In the genomic region with DNA sequence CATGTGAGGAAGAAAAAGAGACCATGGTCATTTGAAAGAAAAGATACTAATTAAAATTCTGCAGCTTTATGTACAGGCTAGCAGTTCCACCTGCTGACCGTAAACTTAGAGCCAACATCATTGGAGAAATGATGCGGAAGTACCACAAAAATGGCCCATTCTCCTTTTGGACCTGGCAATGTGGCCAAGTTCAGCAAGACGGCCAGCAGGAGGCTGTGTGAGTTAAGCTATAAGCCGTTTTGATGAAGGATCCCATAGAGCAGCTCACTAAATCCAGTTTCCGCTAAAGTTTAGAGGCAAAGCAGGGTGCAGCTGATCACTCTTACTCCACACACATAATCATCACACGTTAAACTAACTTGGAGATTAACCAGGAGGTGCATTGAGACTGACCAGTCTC, we compare ENCODE assay signal across 12 cellular contexts.
A peak's percentile ranks its signal among the peaks of the same experiment; 100 is the strongest.
DNase-seq lines count a peak whose midpoint lies in the region; ATAC-seq and TF ChIP-seq lines count a peak whose summit lies in the region.
"Had no signal": no experiment of that assay in that cellular context is flagged by ENCODE, and none has a peak within 500 bp of the region (broad histone marks: within the 10 kb centered on the region; RNA-seq: fewer than 3 reads in every experiment).

No MANE protein-coding gene starts in this region.

- H3K4me2 ChIP-seq in SK-N-SH (no peak overlapping the region), neural progenitor cell (no peak overlapping the region)

- TF ChIP-seq RAD21 in SK-N-SH (IDR thresholded peaks at IDR 0.05; ENCODE audit: low read length): peak; percentile 62

- peaks cover 11% of the 10 kb centered on the region for H3F3A ChIP-seq in SK-N-SH (replicated peaks; ENCODE audit: insufficient read depth)
- no peaks in the 10 kb centered on the region for H3F3A ChIP-seq in neural progenitor cell (ENCODE audit: low read depth)

- H3K4me1 ChIP-seq in SK-N-SH (ENCODE audit: control insufficient read depth in 1 of 2, insufficient read depth in 2 of 2, low read depth in 1 of 2, low read length in 1 of 2) (peaks cover 0 to 13% of the 10 kb centered on the region in 2 experiments; a peak in 3 of 4 replicates), neural progenitor cell (no peaks in the 10 kb centered on the region)

- H3K27ac Mint-ChIP-seq in neural progenitor cell (no peak overlapping the region), T-cell (no peak overlapping the region)

- H3K27me3 Mint-ChIP-seq in neural progenitor cell (ENCODE audit: insufficient read depth, low read depth) (peaks cover 2% of the 10 kb centered on the region), T-cell (peaks cover 0 to 12% of the 10 kb centered on the region in 2 donors)

- no peak for TF ChIP-seq EP300 in SK-N-SH (IDR thresholded peaks at IDR 0.05; ENCODE audit: borderline replicate concordance in 1 of 2, low read depth in 1 of 2, low read length in 1 of 2)

- H3K9ac ChIP-seq in SK-N-SH (no peak overlapping the region), neural progenitor cell (no peak overlapping the region)

- H3K79me2 ChIP-seq in SK-N-SH (ENCODE audit: insufficient read depth): no peaks in the 10 kb centered on the region
- no peaks in the 10 kb centered on the region for H3K79me2 ChIP-seq in neural progenitor cell (ENCODE audit: low read depth)

- H3K27ac ChIP-seq in SK-N-SH (ENCODE audit: low read depth in 2 of 2, low read length in 1 of 2) (no peak overlapping the region), neural progenitor cell (no peak overlapping the region)

- H3K4me3 Mint-ChIP-seq in neural progenitor cell (no peak overlapping the region), T-cell (no peak overlapping the region)

- H3K4me3 ChIP-seq in SK-N-SH (ENCODE audit: low read depth in 2 of 2, low read length in 1 of 2) (no peak overlapping the region), fibroblast of pulmonary artery (replicated peaks; ENCODE audit: low read depth, low read length) (no peak overlapping the region), neural progenitor cell (no peak overlapping the region)

- CTCF ChIA-PET in SK-N-SH (lab: Yijun Ruan, JAX) (interaction anchor here (0.6 to 2.4 kb wide), 9 partner anchors 8 to 1289 kb away, joined by 3 to 8 read pairs (median 4); no protein-coding TSS in a partner anchor), T-cell (lab: Charles Lee) (interaction anchor here in 1 of 2 donors (1.0 kb wide), 1 partner anchor 11 kb away, joined by 3 read pairs; no protein-coding TSS in a partner anchor)

- H3K27me3 ChIP-seq in SK-N-SH (ENCODE audit: insufficient read depth) (no peaks in the 10 kb centered on the region), neural progenitor cell (no peaks in the 10 kb centered on the region)

- H2AFZ ChIP-seq in SK-N-SH (ENCODE audit: low read depth): no peak overlapping the region
- H2AFZ ChIP-seq in neural progenitor cell (replicated peaks): no peak overlapping the region

- ATAC-seq in T-cell (replicated peaks in 1 of 4): no peak
- ATAC-seq in HG03460 (IDR thresholded peaks at IDR 0.05; ENCODE audit: unreplicated experiment): no peak

- POLR2A ChIA-PET in SK-N-SH (lab: Yijun Ruan, JAX) (interaction anchor here (0.6 kb wide), 1 partner anchor 12 kb away, joined by 3 read pairs; no protein-coding TSS in a partner anchor), T-cell (lab: Charles Lee) (no interaction called here)

- peak; percentile 36 for DNase-seq in H4 (ENCODE audit: low spot score)
- peak; percentile 12 for DNase-seq in SK-N-SH
- peak; percentile 33 for DNase-seq in fibroblast of pulmonary artery (ENCODE audit: low read depth)
- DNase-seq in neural progenitor cell (ENCODE audit: low spot score): peak; percentile 26
- no peak for DNase-seq in T-cell
- no peak for DNase-seq in CD1c-positive myeloid dendritic cell (ENCODE audit: extremely low spot score)
- DNase-seq: kidney glomerular epithelial cell; NCI-H1436; NCI-H774; stimulated activated CD4-positive, alpha-beta T cell treated with anti-CD3 and anti-CD28 coated beads, Interleukin-2, amount 100 ng/mL, for 24 hours; stimulated activated naive CD4-positive, alpha-beta T cell treated with Interleukin-2 at 50 U/mL for 16 hours had no signal

- H3K36me3 ChIP-seq in SK-N-SH (replicated peaks in 1 of 2; ENCODE audit: control insufficient read depth in 1 of 2, insufficient read depth in 2 of 2, low read length in 1 of 2) (no peaks in the 10 kb centered on the region), neural progenitor cell (no peaks in the 10 kb centered on the region)

- H4K20me1 ChIP-seq in SK-N-SH (ENCODE audit: insufficient read depth) (no peaks in the 10 kb centered on the region), neural progenitor cell (ENCODE audit: low read depth) (no peaks in the 10 kb centered on the region)

- H3K9me3 ChIP-seq in SK-N-SH: no peaks in the 10 kb centered on the region
- H3K9me3 ChIP-seq in neural progenitor cell (ENCODE audit: low read depth): no peaks in the 10 kb centered on the region

- H3K36me3 Mint-ChIP-seq in neural progenitor cell (no peaks in the 10 kb centered on the region), T-cell (no peaks in the 10 kb centered on the region)

- H3K4me1 Mint-ChIP-seq in neural progenitor cell: no peaks in the 10 kb centered on the region
- no peaks in the 10 kb centered on the region for H3K4me1 Mint-ChIP-seq in T-cell

- no peaks in the 10 kb centered on the region for H3K9me3 Mint-ChIP-seq in neural progenitor cell
- H3K9me3 Mint-ChIP-seq in T-cell: no peaks in the 10 kb centered on the region

- TF ChIP-seq CTCF in SK-N-SH (IDR thresholded peaks at IDR 0.05) (peak; percentile 49), fibroblast of pulmonary artery (IDR thresholded peaks at IDR 0.05; ENCODE audit: low read length, missing control alignments) (peak; percentile 34), neural progenitor cell (IDR thresholded peaks at IDR 0.05) (peak; percentile 42)

- WGBS in SK-N-SH (ENCODE audit: low lambda C conversion rate): 92% methylated on average over 6 of the region's 6 CpGs

- H3K9me2 ChIP-seq in SK-N-SH: no peaks in the 10 kb centered on the region

TF ChIP-seq in SK-N-SH, 30 proteins besides CTCF, POLR2A, EP300 and RAD21:
- no peak for TF ChIP-seq RCOR1 (IDR thresholded peaks at IDR 0.05; ENCODE audit: low read length)
- TF ChIP-seq, protein P1, sequence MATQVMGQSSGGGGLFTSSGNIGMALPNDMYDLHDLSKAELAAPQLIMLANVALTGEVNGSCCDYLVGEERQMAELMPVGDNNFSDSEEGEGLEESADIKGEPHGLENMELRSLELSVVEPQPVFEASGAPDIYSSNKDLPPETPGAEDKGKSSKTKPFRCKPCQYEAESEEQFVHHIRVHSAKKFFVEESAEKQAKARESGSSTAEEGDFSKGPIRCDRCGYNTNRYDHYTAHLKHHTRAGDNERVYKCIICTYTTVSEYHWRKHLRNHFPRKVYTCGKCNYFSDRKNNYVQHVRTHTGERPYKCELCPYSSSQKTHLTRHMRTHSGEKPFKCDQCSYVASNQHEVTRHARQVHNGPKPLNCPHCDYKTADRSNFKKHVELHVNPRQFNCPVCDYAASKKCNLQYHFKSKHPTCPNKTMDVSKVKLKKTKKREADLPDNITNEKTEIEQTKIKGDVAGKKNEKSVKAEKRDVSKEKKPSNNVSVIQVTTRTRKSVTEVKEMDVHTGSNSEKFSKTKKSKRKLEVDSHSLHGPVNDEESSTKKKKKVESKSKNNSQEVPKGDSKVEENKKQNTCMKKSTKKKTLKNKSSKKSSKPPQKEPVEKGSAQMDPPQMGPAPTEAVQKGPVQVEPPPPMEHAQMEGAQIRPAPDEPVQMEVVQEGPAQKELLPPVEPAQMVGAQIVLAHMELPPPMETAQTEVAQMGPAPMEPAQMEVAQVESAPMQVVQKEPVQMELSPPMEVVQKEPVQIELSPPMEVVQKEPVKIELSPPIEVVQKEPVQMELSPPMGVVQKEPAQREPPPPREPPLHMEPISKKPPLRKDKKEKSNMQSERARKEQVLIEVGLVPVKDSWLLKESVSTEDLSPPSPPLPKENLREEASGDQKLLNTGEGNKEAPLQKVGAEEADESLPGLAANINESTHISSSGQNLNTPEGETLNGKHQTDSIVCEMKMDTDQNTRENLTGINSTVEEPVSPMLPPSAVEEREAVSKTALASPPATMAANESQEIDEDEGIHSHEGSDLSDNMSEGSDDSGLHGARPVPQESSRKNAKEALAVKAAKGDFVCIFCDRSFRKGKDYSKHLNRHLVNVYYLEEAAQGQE (IDR thresholded peaks at IDR 0.05; ENCODE audit: low read depth, low read length): no peak
- TF ChIP-seq, protein P2, sequence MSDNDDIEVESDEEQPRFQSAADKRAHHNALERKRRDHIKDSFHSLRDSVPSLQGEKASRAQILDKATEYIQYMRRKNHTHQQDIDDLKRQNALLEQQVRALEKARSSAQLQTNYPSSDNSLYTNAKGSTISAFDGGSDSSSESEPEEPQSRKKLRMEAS (IDR thresholded peaks at IDR 0.05; ENCODE audit: low read depth): no peak
- no peak for TF ChIP-seq POLR2AphosphoS5 (IDR thresholded peaks at IDR 0.05; ENCODE audit: low read depth, low read length)
- TF ChIP-seq SMC3 (IDR thresholded peaks at IDR 0.05; ENCODE audit: low read depth, low read length): peak; percentile 37
- TF ChIP-seq NRF1 (IDR thresholded peaks at IDR 0.05; ENCODE audit: low read depth, low read length): no peak

Comparison
In these comparisons a context has a peak if more than half of its experiments do, and no peak if none do; other contexts are left out.
1. DNase-seq: peak in H4 (single experiment), SK-N-SH (single experiment), fibroblast of pulmonary artery (single experiment) and neural progenitor cell (single experiment); none in T-cell (0 of 34) and CD1c-positive myeloid dendritic cell (single experiment).
2. Peak in every context shown above with its lines, with median percentiles within 50 percentile points of each other: CTCF ChIP-seq.